ENCODE assay signal across 8 cellular contexts in the genomic region with DNA sequence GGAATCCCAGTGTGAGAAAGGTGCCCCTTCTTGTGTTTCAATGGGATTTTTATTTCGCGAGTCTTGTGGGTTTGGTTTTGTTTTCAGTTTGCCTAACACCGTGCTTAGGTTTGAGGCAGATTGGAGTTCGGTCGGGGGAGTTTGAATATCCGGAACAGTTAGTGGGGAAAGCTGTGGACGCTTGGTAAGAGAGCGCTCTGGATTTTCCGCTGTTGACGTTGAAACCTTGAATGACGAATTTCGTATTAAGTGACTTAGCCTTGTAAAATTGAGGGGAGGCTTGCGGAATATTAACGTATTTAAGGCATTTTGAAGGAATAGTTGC. TPM values are rescaled to one million over a fixed set of nuclear protein-coding genes. Genes with fewer than 3 reads are reported as not detected.
DNase-seq lines count a peak whose midpoint lies in the region; ATAC-seq and TF ChIP-seq lines count a peak whose summit lies in the region.

No MANE protein-coding gene starts in this region.

- H3K9ac ChIP-seq in endocrine pancreas (ENCODE audit: control insufficient read depth, insufficient read depth, low read length): peak overlapping the region; percentile 34

- H3K36me3 ChIP-seq in A673 (ENCODE audit: insufficient read depth, low read length, poor library complexity, severe bottlenecking): peaks cover 24% of the 10 kb centered on the region
- no peaks in the 10 kb centered on the region for H3K36me3 ChIP-seq in endocrine pancreas (ENCODE audit: control insufficient read depth, insufficient read depth, low read length)
- H3K36me3 ChIP-seq in neutrophil: peaks cover 17% of the 10 kb centered on the region

- H3K9me3 ChIP-seq in A673 (ENCODE audit: low read depth, low read length, poor library complexity, severe bottlenecking): no peaks in the 10 kb centered on the region
- no peaks in the 10 kb centered on the region for H3K9me3 ChIP-seq in endocrine pancreas (ENCODE audit: control insufficient read depth, low read length)
- no peaks in the 10 kb centered on the region for H3K9me3 ChIP-seq in neutrophil

- intact Hi-C loops in A673 (cut with micrococcal nuclease; ENCODE audit: unreplicated experiment): loop anchor here (2.0 kb wide), 1 partner anchor 57 kb away; no protein-coding TSS in a partner anchor

- POLR2A ChIA-PET in A673 (lab: Charles Lee; ENCODE audit: low non-redundant PET): no interaction called here

- H3K27ac ChIP-seq in A673 (ENCODE audit: low read depth, low read length, poor library complexity, severe bottlenecking) (peak overlapping the region; percentile 97), neutrophil (peak overlapping the region; percentile 81)

- ATAC-seq in GM21447 (IDR thresholded peaks at IDR 0.05; ENCODE audit: unreplicated experiment): peak; percentile 13
- ATAC-seq in SK-N-SH treated with all-trans-retinoic acid at 6 μM for 48 hours: peak; percentile 2; the same call in 1 of the 3 replicates
- ATAC-seq in GM19351 (IDR thresholded peaks at IDR 0.05; ENCODE audit: unreplicated experiment): no peak
- no peak for ATAC-seq in HG03565 (IDR thresholded peaks at IDR 0.05; ENCODE audit: unreplicated experiment)

- CTCF ChIA-PET in A673 (lab: Charles Lee): interaction anchor here (1.5 kb wide), 1 partner anchor 18 kb away, joined by 5 read pairs; no protein-coding TSS in a partner anchor

- no peak for TF ChIP-seq CTCF in A673 (conservative IDR thresholded peaks at IDR 0.05; ENCODE audit: low read depth, low read length)
- no peak for TF ChIP-seq CTCF in neutrophil (IDR thresholded peaks at IDR 0.05)

- no peaks in the 10 kb centered on the region for H3K27me3 ChIP-seq in A673 (replicated peaks; ENCODE audit: insufficient read depth, low read depth, low read length, poor library complexity)
- H3K27me3 ChIP-seq in endocrine pancreas (ENCODE audit: control insufficient read depth, insufficient read depth, low read length): no peaks in the 10 kb centered on the region
- peaks cover 7% of the 10 kb centered on the region for H3K27me3 ChIP-seq in neutrophil

- BruUV-seq in A673 (replicated peaks; lab: Mats Ljungman, UMichigan): no TSS peak

- H3K4me3 ChIP-seq in A673 (ENCODE audit: low read depth, low read length, poor library complexity, severe bottlenecking) (peak overlapping the region; percentile 94), endocrine pancreas (ENCODE audit: control insufficient read depth, insufficient read depth, low read length) (peak overlapping the region; percentile 95), neutrophil (ENCODE audit: low read depth in 1 of 2, low read length in 1 of 2) (peak overlapping the region; percentile 73 to 74)

- DNase-seq in A673 (ENCODE audit: low spot score) (no peak), UCSD-AML1 (lab: John Stamatoyannopoulos, UW; ENCODE audit: unreplicated experiment) (no peak)

- H3K4me1 ChIP-seq in A673 (ENCODE audit: insufficient read depth, low read length, poor library complexity, severe bottlenecking) (peaks cover 4% of the 10 kb centered on the region), endocrine pancreas (ENCODE audit: control insufficient read depth, insufficient read depth, low read length) (no peaks in the 10 kb centered on the region), neutrophil (ENCODE audit: control insufficient read depth in 1 of 2, insufficient read depth in 1 of 2, low read depth in 1 of 2, low read length in 1 of 2) (peaks cover 11 to 13% of the 10 kb centered on the region in 2 experiments)

TF ChIP-seq in SK-N-SH treated with all-trans-retinoic acid at 6 μM for 48 hours, 23 proteins besides CTCF, POLR2A, EP300 and RAD21:
- TF ChIP-seq, protein P1, sequence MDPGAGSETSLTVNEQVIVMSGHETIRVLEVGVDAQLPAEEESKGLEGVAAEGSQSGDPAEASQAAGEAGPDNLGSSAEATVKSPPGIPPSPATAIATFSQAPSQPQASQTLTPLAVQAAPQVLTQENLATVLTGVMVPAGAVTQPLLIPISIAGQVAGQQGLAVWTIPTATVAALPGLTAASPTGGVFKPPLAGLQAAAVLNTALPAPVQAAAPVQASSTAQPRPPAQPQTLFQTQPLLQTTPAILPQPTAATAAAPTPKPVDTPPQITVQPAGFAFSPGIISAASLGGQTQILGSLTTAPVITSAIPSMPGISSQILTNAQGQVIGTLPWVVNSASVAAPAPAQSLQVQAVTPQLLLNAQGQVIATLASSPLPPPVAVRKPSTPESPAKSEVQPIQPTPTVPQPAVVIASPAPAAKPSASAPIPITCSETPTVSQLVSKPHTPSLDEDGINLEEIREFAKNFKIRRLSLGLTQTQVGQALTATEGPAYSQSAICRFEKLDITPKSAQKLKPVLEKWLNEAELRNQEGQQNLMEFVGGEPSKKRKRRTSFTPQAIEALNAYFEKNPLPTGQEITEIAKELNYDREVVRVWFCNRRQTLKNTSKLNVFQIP (CRISPR knock-in tag; IDR thresholded peaks at IDR 0.05; ENCODE audit: borderline replicate concordance, low read depth): no peak
- TF ChIP-seq, protein P2, sequence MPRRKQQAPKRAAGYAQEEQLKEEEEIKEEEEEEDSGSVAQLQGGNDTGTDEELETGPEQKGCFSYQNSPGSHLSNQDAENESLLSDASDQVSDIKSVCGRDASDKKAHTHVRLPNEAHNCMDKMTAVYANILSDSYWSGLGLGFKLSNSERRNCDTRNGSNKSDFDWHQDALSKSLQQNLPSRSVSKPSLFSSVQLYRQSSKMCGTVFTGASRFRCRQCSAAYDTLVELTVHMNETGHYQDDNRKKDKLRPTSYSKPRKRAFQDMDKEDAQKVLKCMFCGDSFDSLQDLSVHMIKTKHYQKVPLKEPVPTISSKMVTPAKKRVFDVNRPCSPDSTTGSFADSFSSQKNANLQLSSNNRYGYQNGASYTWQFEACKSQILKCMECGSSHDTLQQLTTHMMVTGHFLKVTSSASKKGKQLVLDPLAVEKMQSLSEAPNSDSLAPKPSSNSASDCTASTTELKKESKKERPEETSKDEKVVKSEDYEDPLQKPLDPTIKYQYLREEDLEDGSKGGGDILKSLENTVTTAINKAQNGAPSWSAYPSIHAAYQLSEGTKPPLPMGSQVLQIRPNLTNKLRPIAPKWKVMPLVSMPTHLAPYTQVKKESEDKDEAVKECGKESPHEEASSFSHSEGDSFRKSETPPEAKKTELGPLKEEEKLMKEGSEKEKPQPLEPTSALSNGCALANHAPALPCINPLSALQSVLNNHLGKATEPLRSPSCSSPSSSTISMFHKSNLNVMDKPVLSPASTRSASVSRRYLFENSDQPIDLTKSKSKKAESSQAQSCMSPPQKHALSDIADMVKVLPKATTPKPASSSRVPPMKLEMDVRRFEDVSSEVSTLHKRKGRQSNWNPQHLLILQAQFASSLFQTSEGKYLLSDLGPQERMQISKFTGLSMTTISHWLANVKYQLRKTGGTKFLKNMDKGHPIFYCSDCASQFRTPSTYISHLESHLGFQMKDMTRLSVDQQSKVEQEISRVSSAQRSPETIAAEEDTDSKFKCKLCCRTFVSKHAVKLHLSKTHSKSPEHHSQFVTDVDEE (CRISPR knock-in tag; IDR thresholded peaks at IDR 0.05): no peak
- TF ChIP-seq, protein P3, sequence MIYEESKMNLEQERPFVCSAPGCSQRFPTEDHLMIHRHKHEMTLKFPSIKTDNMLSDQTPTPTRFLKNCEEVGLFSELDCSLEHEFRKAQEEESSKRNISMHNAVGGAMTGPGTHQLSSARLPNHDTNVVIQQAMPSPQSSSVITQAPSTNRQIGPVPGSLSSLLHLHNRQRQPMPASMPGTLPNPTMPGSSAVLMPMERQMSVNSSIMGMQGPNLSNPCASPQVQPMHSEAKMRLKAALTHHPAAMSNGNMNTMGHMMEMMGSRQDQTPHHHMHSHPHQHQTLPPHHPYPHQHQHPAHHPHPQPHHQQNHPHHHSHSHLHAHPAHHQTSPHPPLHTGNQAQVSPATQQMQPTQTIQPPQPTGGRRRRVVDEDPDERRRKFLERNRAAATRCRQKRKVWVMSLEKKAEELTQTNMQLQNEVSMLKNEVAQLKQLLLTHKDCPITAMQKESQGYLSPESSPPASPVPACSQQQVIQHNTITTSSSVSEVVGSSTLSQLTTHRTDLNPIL (CRISPR knock-in tag; IDR thresholded peaks at IDR 0.05; ENCODE audit: low read depth): no peak
TF ChIP-seq in SK-N-SH treated with all-trans-retinoic acid at 6 μM for 48 hours: peak in this region for 0.

RNA-seq across cellular contexts. Expression of a gene that starts 0.6 kb away (rescaled TPM):
- total RNA-seq in A673 (2021): 2,497 and 2,658 TPM in 2 replicates

RNA-seq across cellular contexts. Expression of a gene that starts 28.2 kb away (rescaled TPM):
- 147 and 166 TPM in 2 replicates for total RNA-seq in A673 (2021)

RNA-seq across cellular contexts. Expression of a gene that starts 33.9 kb away (rescaled TPM):
- total RNA-seq in A673 (2021): not detected in 2 replicates

Comparison
In these comparisons a context has a peak if more than half of its experiments do, and no peak if none do; other contexts are left out.
1. ATAC-seq: peak in GM21447 (single experiment) and SK-N-SH treated with all-trans-retinoic acid at 6 μM for 48 hours (single experiment); none in GM19351 (single experiment) and HG03565 (single experiment).
2. Peak in every context shown above with its lines, with median percentiles within 50 percentile points of each other: H3K4me3 ChIP-seq.